ENCODE assay signal across 8 cellular contexts in genomic region chrX:73562458-73562857, GRCh38. TPM values are rescaled to one million over a fixed set of nuclear protein-coding genes. Genes with fewer than 3 reads are reported as not detected.
DNase-seq lines count a peak whose midpoint lies in the region; ATAC-seq and TF ChIP-seq lines count a peak whose summit lies in the region.

No MANE protein-coding gene starts in this region.

- WGBS in esophagus muscularis mucosa, result 24% methylated on average over 3 of the region's 3 CpGs

- H3K4me3 Mint-ChIP-seq in activated T-cell treated with anti-CD3 and anti-CD28 coated beads, Interleukin-2, amount 50 U/mL, for 72 hours, result peak overlapping the region; percentile 88 to 98
- peak overlapping the region; percentile 98 for H3K4me3 Mint-ChIP-seq in progenitor cell of endocrine pancreas (ENCODE audit: low read depth)

- no peak for DNase-seq in activated T-cell treated with anti-CD3 and anti-CD28 coated beads, Interleukin-2, amount 50 U/mL, for 72 hours
- DNase-seq in activated T-cell treated with anti-CD3 and anti-CD28 coated beads for 4 hours (no peak), PC-3 (no peak), esophagus muscularis mucosa (ENCODE audit: extremely low spot score) (no peak), progenitor cell of endocrine pancreas (ENCODE audit: low spot score, unreplicated experiment) (no peak), HT-29 (ENCODE audit: low spot score) (no peak)

- POLR2A ChIA-PET in PC-3 (lab: Charles Lee; ENCODE audit: unreplicated experiment), result interaction anchor here (0.6 kb wide), 1 partner anchor 1250 kb away, joined by 4 read pairs; no protein-coding TSS in a partner anchor

- no peak for ATAC-seq in activated T-cell treated with anti-CD3 and anti-CD28 coated beads, Interleukin-2, amount 50 U/mL, for 72 hours (replicated peaks in 1 of 2)
- ATAC-seq in PC-3 (peak; percentile 25), HG02970 (IDR thresholded peaks at IDR 0.05; ENCODE audit: low FRiP score, unreplicated experiment) (no peak), HG03095 (IDR thresholded peaks at IDR 0.05; ENCODE audit: unreplicated experiment) (no peak)

- TF ChIP-seq EP300 in esophagus muscularis mucosa (IDR thresholded peaks at IDR 0.05), result no peak

- peak overlapping the region; percentile 94 for H3K27ac Mint-ChIP-seq in activated T-cell treated with anti-CD3 and anti-CD28 coated beads, Interleukin-2, amount 50 U/mL, for 72 hours
- H3K27ac Mint-ChIP-seq in progenitor cell of endocrine pancreas, result peak overlapping the region; percentile 92

- BruUV-seq in PC-3 (replicated peaks; lab: Mats Ljungman, UMichigan), result TSS peak; percentile 82

- H3K9me3 Mint-ChIP-seq in activated T-cell treated with anti-CD3 and anti-CD28 coated beads, Interleukin-2, amount 50 U/mL, for 72 hours, result no peaks in the 10 kb centered on the region
- peaks cover 5% of the 10 kb centered on the region for H3K9me3 Mint-ChIP-seq in progenitor cell of endocrine pancreas (ENCODE audit: low read depth)

- no peaks in the 10 kb centered on the region for H4K20me1 ChIP-seq in PC-3 (ENCODE audit: low read length)

- intact Hi-C loops in PC-3 (cut with micrococcal nuclease) (loop anchor here (10.0 kb wide), 1 partner anchor 122 kb away; no protein-coding TSS in a partner anchor), esophagus muscularis mucosa (cut with DNase I) (no loop called here)

- H3K4me3 ChIP-seq in PC-3 (ENCODE audit: low read length) (peak overlapping the region; percentile 93), esophagus muscularis mucosa (peak overlapping the region; percentile 60 to 75 (median 69))

- peak overlapping the region; percentile 76 for H3K9ac ChIP-seq in PC-3 (ENCODE audit: low read length)

- H3K9me3 ChIP-seq in PC-3 (ENCODE audit: low read length), result no peaks in the 10 kb centered on the region
- H3K9me3 ChIP-seq in esophagus muscularis mucosa, result no peaks in the 10 kb centered on the region

- CTCF ChIA-PET in PC-3 (lab: Charles Lee), result interaction anchor here (0.6 kb wide), 1 partner anchor 23 kb away, joined by 3 read pairs; no protein-coding TSS in a partner anchor

- H3K27me3 ChIP-seq in PC-3 (ENCODE audit: low read length), result no peaks in the 10 kb centered on the region
- no peaks in the 10 kb centered on the region for H3K27me3 ChIP-seq in esophagus muscularis mucosa

- H3K4me1 ChIP-seq in PC-3 (ENCODE audit: insufficient read depth, low read length) (peaks cover 10% of the 10 kb centered on the region), esophagus muscularis mucosa (peaks cover 0 to 23% (median 15%) of the 10 kb centered on the region in 4 donors)

- H3K27me3 Mint-ChIP-seq in activated T-cell treated with anti-CD3 and anti-CD28 coated beads, Interleukin-2, amount 50 U/mL, for 72 hours (ENCODE audit: low read depth), result peaks cover 6% of the 10 kb centered on the region
- H3K27me3 Mint-ChIP-seq in progenitor cell of endocrine pancreas, result no peaks in the 10 kb centered on the region

- peaks cover 4% of the 10 kb centered on the region for H3K4me1 Mint-ChIP-seq in activated T-cell treated with anti-CD3 and anti-CD28 coated beads, Interleukin-2, amount 50 U/mL, for 72 hours (ENCODE audit: low read depth)
- H3K4me1 Mint-ChIP-seq in progenitor cell of endocrine pancreas (ENCODE audit: low read depth), result peaks cover 2% of the 10 kb centered on the region

- no peaks in the 10 kb centered on the region for H3K9me2 ChIP-seq in PC-3 (replicated peaks; ENCODE audit: low read length)

- no peaks in the 10 kb centered on the region for H3K36me3 Mint-ChIP-seq in activated T-cell treated with anti-CD3 and anti-CD28 coated beads, Interleukin-2, amount 50 U/mL, for 72 hours (ENCODE audit: insufficient read depth in 2 of 2)
- H3K36me3 Mint-ChIP-seq in progenitor cell of endocrine pancreas (ENCODE audit: insufficient read depth), result no peaks in the 10 kb centered on the region

- H3K36me3 ChIP-seq in PC-3 (ENCODE audit: low read depth, low read length) (no peaks in the 10 kb centered on the region), esophagus muscularis mucosa (no peaks in the 10 kb centered on the region)

- TF ChIP-seq POLR2A in esophagus muscularis mucosa (IDR thresholded peaks at IDR 0.05; ENCODE audit: low read depth), result no peak

- H3K4me2 ChIP-seq in PC-3 (ENCODE audit: low read length), result peak overlapping the region; percentile 97

- peaks cover 19% of the 10 kb centered on the region for H3K79me2 ChIP-seq in PC-3 (ENCODE audit: low read length)

- H3K27ac ChIP-seq in PC-3 (ENCODE audit: low read length), result no peak overlapping the region
- H3K27ac ChIP-seq in esophagus muscularis mucosa (replicated peaks in 1 of 4), result peak overlapping the region; percentile 84 to 88 (median 86)

- peak overlapping the region; percentile 91 for H2AFZ ChIP-seq in PC-3 (ENCODE audit: low read length)

- TF ChIP-seq CTCF in PC-3 (conservative IDR thresholded peaks at IDR 0.05; ENCODE audit: low read depth, low read length), result no peak
- no peak for TF ChIP-seq CTCF in esophagus muscularis mucosa (IDR thresholded peaks at IDR 0.05)
- TF ChIP-seq CTCF in progenitor cell of endocrine pancreas (IDR thresholded peaks at IDR 0.05; ENCODE audit: unreplicated experiment), result no peak

- H3F3A ChIP-seq in PC-3 (ENCODE audit: low read length, unreplicated experiment), result no peaks in the 10 kb centered on the region

RNA-seq across cellular contexts. Expression of gene CHIC1, which starts 0.5 kb away (rescaled TPM):
- 1 to 10 TPM; 6.0 to 6.4 TPM for total RNA-seq in activated T-cell treated with anti-CD3 and anti-CD28 coated beads, Interleukin-2, amount 50 U/mL, for 72 hours
- total RNA-seq in PC-3 (2014; rRNA removed), result 2.4 and 3.8 TPM in 2 replicates
- total RNA-seq in esophagus muscularis mucosa, result 10 to 100 TPM; 10.5 to 14.6 (median 11.7) TPM
- 7.3 and 7.6 TPM in 2 replicates for total RNA-seq in progenitor cell of endocrine pancreas
- total RNA-seq in HT-29 (2014; rRNA removed; shearing (Covaris generic)), result 5.6 and 6.9 TPM in 2 replicates
